8 cellular contexts compared by ENCODE assay signal in genomic region chr19:14381689-14382474, GRCh38. TPM values are rescaled to one million over a fixed set of nuclear protein-coding genes. Genes with fewer than 3 reads are reported as not detected.
DNase-seq lines count a peak whose midpoint lies in the region; ATAC-seq, FAIRE-seq and TF ChIP-seq lines count a peak whose summit lies in the region.

No MANE protein-coding gene starts in this region.

- H3K9me3 ChIP-seq in Peyer's patch, result no peaks in the 10 kb centered on the region
- no peaks in the 10 kb centered on the region for H3K9me3 ChIP-seq in right cardiac atrium (ENCODE audit: control insufficient read depth, low read length)

- no peaks in the 10 kb centered on the region for H3K27me3 ChIP-seq in Peyer's patch
- H3K27me3 ChIP-seq in right cardiac atrium (ENCODE audit: control insufficient read depth, insufficient read depth), result no peaks in the 10 kb centered on the region

- no peaks in the 10 kb centered on the region for H3K9me3 Mint-ChIP-seq in activated naive CD4-positive, alpha-beta T cell treated with anti-CD3 and anti-CD28 coated beads for 36 hours

- H3K4me3 Mint-ChIP-seq in activated naive CD4-positive, alpha-beta T cell treated with anti-CD3 and anti-CD28 coated beads for 36 hours, result peak overlapping the region; percentile 97

- FAIRE-seq in frontal cortex (lab: Jason Lieb, UNC), result no peak

- peak in 1 of 2 donors; percentile 29 for TF ChIP-seq POLR2A in Peyer's patch (IDR thresholded peaks at IDR 0.05)

- no peaks in the 10 kb centered on the region for H3K27me3 Mint-ChIP-seq in activated naive CD4-positive, alpha-beta T cell treated with anti-CD3 and anti-CD28 coated beads for 36 hours (ENCODE audit: low read depth)

- 16% methylated on average over 18 of the region's 18 CpGs for WGBS in right cardiac atrium

- H3K4me3 ChIP-seq in GM12865 (ENCODE audit: low read depth, low read length) (peak overlapping the region; percentile 100), Peyer's patch (peak overlapping the region; percentile 60 to 75 (median 66)), right cardiac atrium (ENCODE audit: low read length) (peak overlapping the region; percentile 65)

- intact Hi-C loops in activated naive CD4-positive, alpha-beta T cell treated with anti-CD3 and anti-CD28 coated beads for 36 hours (cut with micrococcal nuclease), result loop anchor here (1.0 to 5.0 kb wide), 6 partner anchors 13 to 1230 kb away; partner anchors contain the start of genes DDX39A, IER2 and STX10
- intact Hi-C loops in right cardiac atrium (cut with DNase I), result no loop called here

- DNase-seq in GM12865 (ENCODE audit: low read depth), result peak; percentile 85
- DNase-seq in Peyer's patch, result peak; percentile 71 to 90 (median 80)
- DNase-seq in activated naive CD4-positive, alpha-beta T cell treated with anti-CD3 and anti-CD28 coated beads for 36 hours, result peak; percentile 93
- peak; percentile 70 to 78 (median 76) for DNase-seq in right cardiac atrium
- DNase-seq in stimulated activated CD4-positive, alpha-beta T cell treated with anti-CD3 and anti-CD28 coated beads, Interleukin-15, amount 100 ng/mL, for 24 hours, result peak; percentile 83
- no peak for DNase-seq in HPDE6-E6E7 (ENCODE audit: extremely low spot score)
- no peak for DNase-seq in NCI-H69 (lab: John Stamatoyannopoulos, UW)
- DNase-seq in frontal cortex (ENCODE audit: low spot score in 2 of 2), result no peak

- H3K27ac ChIP-seq in Peyer's patch (peak overlapping the region; percentile 87 to 98 (median 92)), right cardiac atrium (ENCODE audit: low read length) (peak overlapping the region; percentile 81)

- TF ChIP-seq CTCF in GM12865 (IDR thresholded peaks at IDR 0.05; ENCODE audit: insufficient read depth, low read depth, low read length, missing control alignments), result peak; percentile 17
- TF ChIP-seq CTCF in Peyer's patch (IDR thresholded peaks at IDR 0.05), result peak in 4 of 6 experiments; percentile 6 to 18 (median 18)

- H3K4me1 ChIP-seq in Peyer's patch, result peaks cover 0 to 42% (median 12%) of the 10 kb centered on the region in 4 donors
- H3K4me1 ChIP-seq in right cardiac atrium (ENCODE audit: control insufficient read depth, insufficient read depth, low read length), result peaks cover 7% of the 10 kb centered on the region

- H3K4me1 Mint-ChIP-seq in activated naive CD4-positive, alpha-beta T cell treated with anti-CD3 and anti-CD28 coated beads for 36 hours (ENCODE audit: low read depth), result peaks cover 39% of the 10 kb centered on the region

- peak overlapping the region; percentile 100 for H3K27ac Mint-ChIP-seq in activated naive CD4-positive, alpha-beta T cell treated with anti-CD3 and anti-CD28 coated beads for 36 hours

- CTCF ChIA-PET in activated naive CD4-positive, alpha-beta T cell treated with anti-CD3 and anti-CD28 coated beads for 36 hours (lab: Charles Lee), result interaction anchor here (0.6 to 5.6 kb wide), 8 partner anchors 9 to 99 kb away, joined by 3 to 38 read pairs (median 6); no protein-coding TSS in a partner anchor

- H3K36me3 Mint-ChIP-seq in activated naive CD4-positive, alpha-beta T cell treated with anti-CD3 and anti-CD28 coated beads for 36 hours (ENCODE audit: low read depth), result peaks cover 38% of the 10 kb centered on the region

- peak; percentile 29 to 56 for ATAC-seq in right cardiac atrium

- no peaks in the 10 kb centered on the region for H3K36me3 ChIP-seq in Peyer's patch

RNA-seq across cellular contexts. Expression of gene ADGRE5, which starts 0.6 kb away (rescaled TPM):
- 100 to 1,000 TPM in 2 of 4 donors, 10 to 100 TPM in 2; 70.6 to 159 (median 110) TPM for total RNA-seq in Peyer's patch
- total RNA-seq in activated naive CD4-positive, alpha-beta T cell treated with anti-CD3 and anti-CD28 coated beads for 36 hours, result 100 to 1,000 TPM; 173 to 187 TPM
- total RNA-seq in right cardiac atrium, result 10 to 100 TPM; 27.6 to 41.0 (median 35.1) TPM
- polyA plus RNA-seq in right cardiac atrium, result 17.7 TPM
- 0.82 TPM for total RNA-seq in frontal cortex

RNA-seq across cellular contexts. Expression of gene DDX39A, which starts 37.3 kb away (rescaled TPM):
- total RNA-seq in Peyer's patch (100 to 1,000 TPM in 3 of 4 donors, 10 to 100 TPM in 1; 52.5 to 283 (median 115) TPM), right cardiac atrium (10 to 100 TPM; 20.7 to 34.7 (median 30.2) TPM), frontal cortex (29.8 TPM)
- total RNA-seq in activated naive CD4-positive, alpha-beta T cell treated with anti-CD3 and anti-CD28 coated beads for 36 hours, result 100 to 1,000 TPM; 219 to 227 TPM
- polyA plus RNA-seq in right cardiac atrium, result 30.3 TPM

RNA-seq across cellular contexts. Expression of gene PKN1, which starts 51.2 kb away (rescaled TPM):
- total RNA-seq in Peyer's patch, result 100 to 1,000 TPM in 1 of 4 donors, 10 to 100 TPM in 3; 13.1 to 140 (median 28.2) TPM
- 100 to 1,000 TPM; 159 to 164 TPM for total RNA-seq in activated naive CD4-positive, alpha-beta T cell treated with anti-CD3 and anti-CD28 coated beads for 36 hours
- 100 to 1,000 TPM; 122 to 138 (median 130) TPM for total RNA-seq in right cardiac atrium
- polyA plus RNA-seq in right cardiac atrium, result 79.3 TPM
- 99.5 TPM for total RNA-seq in frontal cortex

Comparison
In these comparisons a context has a peak if more than half of its experiments do, and no peak if none do; other contexts are left out.
1. DNase-seq: peak in GM12865 (single experiment), Peyer's patch (3 of 3), activated naive CD4-positive, alpha-beta T cell treated with anti-CD3 and anti-CD28 coated beads for 36 hours (single experiment), right cardiac atrium (3 of 3) and stimulated activated CD4-positive, alpha-beta T cell treated with anti-CD3 and anti-CD28 coated beads, Interleukin-15, amount 100 ng/mL, for 24 hours (single experiment); none in HPDE6-E6E7 (single experiment), NCI-H69 (single experiment) and frontal cortex (0 of 2).
2. RNA of gene ADGRE5, which starts 0.6 kb away (total RNA-seq): 173 to 187 TPM in activated naive CD4-positive, alpha-beta T cell treated with anti-CD3 and anti-CD28 coated beads for 36 hours, 70.6 to 159 TPM in Peyer's patch and 27.6 to 41.0 TPM in right cardiac atrium; 0.82 TPM in frontal cortex (single experiment); every median in the first group is over 10 times any median in the second.
3. Peak in every context shown above with its lines, with median percentiles within 50 percentile points of each other: H3K4me3 ChIP-seq.